In genomic region chr7:4641667-4642467, GRCh38 we compare ENCODE assay signal across 8 cellular contexts. TPM values are rescaled to one million over a fixed set of nuclear protein-coding genes. Genes with fewer than 3 reads are reported as not detected.
DNase-seq lines count a peak whose midpoint lies in the region; ATAC-seq, FAIRE-seq and TF ChIP-seq lines count a peak whose summit lies in the region.

No MANE protein-coding gene starts in this region.

- ATAC-seq in GM21367 (IDR thresholded peaks at IDR 0.05; ENCODE audit: unreplicated experiment): peak; percentile 64

- H3K9me3 ChIP-seq in NT2/D1 (ENCODE audit: insufficient read depth, low read length): peaks cover 7% of the 10 kb centered on the region; the same call in 1 of the 2 replicates
- no peaks in the 10 kb centered on the region for H3K9me3 ChIP-seq in muscle layer of colon (ENCODE audit: low read length)

- H3K9ac ChIP-seq in NT2/D1 (ENCODE audit: insufficient read length, low read depth): peak overlapping the region; percentile 80
- no peak overlapping the region for H3K9ac ChIP-seq in muscle layer of colon (ENCODE audit: low read length)

- no peaks in the 10 kb centered on the region for H3K36me3 ChIP-seq in NT2/D1 (ENCODE audit: insufficient read depth, insufficient read length, low read length)
- H3K36me3 ChIP-seq in muscle layer of colon (ENCODE audit: insufficient read depth, low read length): no peaks in the 10 kb centered on the region

- peak; percentile 77 for DNase-seq in D721Med (ENCODE audit: insufficient read length, low spot score)
- DNase-seq in HT1080 (ENCODE audit: low read depth): peak; percentile 82
- peak; percentile 95 for DNase-seq in NT2/D1 (ENCODE audit: low read depth, low spot score)
- peak; percentile 93 for DNase-seq in activated T-cell treated with anti-CD3 and anti-CD28 coated beads for 1 hour (ENCODE audit: low read depth)
- peak; percentile 51 for DNase-seq in epithelial cell of prostate (ENCODE audit: low read depth, low spot score)
- DNase-seq in stimulated activated CD8-positive, alpha-beta memory T cell treated with anti-CD3 and anti-CD28 coated beads, Interleukin-7, amount 100 ng/mL, for 24 hours (ENCODE audit: low read depth): peak; percentile 88

- no peaks in the 10 kb centered on the region for H3K4me1 ChIP-seq in NT2/D1 (ENCODE audit: insufficient read depth, insufficient read length)
- H3K4me1 ChIP-seq in muscle layer of colon (ENCODE audit: insufficient read depth, low read length): peaks cover 4% of the 10 kb centered on the region

- TF ChIP-seq CTCF in D721Med (IDR thresholded peaks at IDR 0.05; ENCODE audit: insufficient read depth, missing control alignments): peak; percentile 48

- no peak for FAIRE-seq in D721Med (lab: Jason Lieb, UNC)

- H3K27me3 ChIP-seq in NT2/D1 (ENCODE audit: insufficient read depth, insufficient read length) (peaks cover 7% of the 10 kb centered on the region), muscle layer of colon (ENCODE audit: control insufficient read depth in 1 of 2, insufficient read depth in 2 of 2, low read length in 2 of 2) (no peaks in the 10 kb centered on the region)

- H3K27ac ChIP-seq in epithelial cell of prostate (peak overlapping the region; percentile 60), muscle layer of colon (ENCODE audit: low read depth, low read length) (peak overlapping the region; percentile 98)

- H3K4me3 ChIP-seq in NT2/D1 (ENCODE audit: insufficient read length, low read depth) (peak overlapping the region; percentile 73), muscle layer of colon (ENCODE audit: low read depth in 1 of 2, low read length in 2 of 2) (peak overlapping the region; percentile 73 to 80)

RNA-seq across cellular contexts. Expression of gene FOXK1, which starts 40.2 kb away (rescaled TPM):
- 14.3 and 17.9 TPM in 2 replicates for total RNA-seq in HT1080 (2014; rRNA removed; shearing (Covaris generic))
- 9.9 and 12.2 TPM in 2 replicates for polyA plus RNA-seq in HT1080 (2015; cell fraction: cytosol; rRNA removed)
- polyA plus RNA-seq in HT1080 (2015; cell fraction: nucleus; rRNA removed): 24.6 and 25.3 TPM in 2 replicates

Comparison
In these comparisons a context has a peak if more than half of its experiments do, and no peak if none do; other contexts are left out.
1. Peak in every context shown above with its lines: DNase-seq, ATAC-seq, H3K4me3 ChIP-seq and H3K27ac ChIP-seq.